Comparison of ENCODE assay signal across 25 cellular contexts in the genomic region with DNA sequence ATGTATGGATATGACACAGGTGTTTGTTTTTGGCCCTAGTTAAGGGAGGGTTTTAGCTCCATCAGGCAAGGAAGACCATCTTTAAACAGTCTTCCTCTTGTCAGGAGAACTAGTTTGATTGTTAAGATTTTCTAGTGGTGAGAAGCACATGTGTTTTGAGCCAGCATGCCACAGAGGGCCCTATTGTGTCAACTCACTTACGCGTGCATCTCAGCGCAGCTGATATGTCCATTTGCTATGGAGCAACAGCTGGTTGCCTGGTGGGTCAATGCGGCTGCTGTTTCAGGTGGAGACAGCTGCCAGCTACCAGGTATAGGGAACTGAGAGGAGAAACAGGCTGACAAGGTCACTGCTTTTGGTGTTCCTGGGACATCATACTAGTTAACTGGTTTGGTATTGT.
"Had no signal": no experiment of that assay in that cellular context is flagged by ENCODE, and none has a peak within 500 bp of the region (broad histone marks: within the 10 kb centered on the region; RNA-seq: fewer than 3 reads in every experiment).

No MANE protein-coding gene starts in this region.

- H3K9me3 Mint-ChIP-seq: endodermal cell; mesothelial cell of epicardium; natural killer cell treated with Interleukin-12 subunit alpha and Interleukin-12 subunit beta and Interleukin-15 and Interleukin-18, amount 100 ng/mL, for 72 hours; stimulated activated naive CD8-positive, alpha-beta T cell treated with anti-CD3 and anti-CD28 coated beads, Interleukin-15, amount 100 ng/mL, for 72 hours had no signal

- H3K79me2 ChIP-seq: parathyroid adenoma had no signal

- H3K4me3 ChIP-seq: coronary artery, heart right ventricle, psoas muscle, right lobe of liver, testis, tibial nerve, upper lobe of right lung, vagina had no signal

- H3K27ac ChIP-seq: coronary artery, heart right ventricle, parathyroid adenoma, psoas muscle, right lobe of liver, testis, tibial nerve, upper lobe of right lung, vagina had no signal

- FAIRE-seq: endothelial cell of umbilical vein had no signal

- H3K27me3 ChIP-seq: heart right ventricle, right lobe of liver, testis, tibial nerve, upper lobe of right lung, vagina had no signal

- DNase-seq: effector CD4-positive, alpha-beta T cell; endodermal cell; erythroblast; foreskin melanocyte; islet precursor cell; mammary epithelial cell; occipital lobe; psoas muscle; retina; right lobe of liver; stimulated activated CD4-positive, alpha-beta T cell treated with anti-CD3 and anti-CD28 coated beads, Interleukin-2, amount 100 ng/mL, for 24 hours; stimulated activated CD4-positive, alpha-beta T cell treated with anti-CD3 and anti-CD28 coated beads, Interleukin-4, amount 100 ng/mL, for 4 hours; stimulated activated naive B cell treated with anti-CD40 and anti-IgM and Interleukin-4, amounts not matched to agents 10 μg/mL and 1 μg/mL and 100 μg/mL, for 72 hours; stimulated activated naive CD8-positive, alpha-beta T cell treated with anti-CD3 and anti-CD28 coated beads, Interleukin-15, amount 100 ng/mL, for 72 hours; testis; upper lobe of right lung had no signal

- H3K36me3 Mint-ChIP-seq: mesothelial cell of epicardium; natural killer cell treated with Interleukin-12 subunit alpha and Interleukin-12 subunit beta and Interleukin-15 and Interleukin-18, amount 100 ng/mL, for 72 hours; stimulated activated naive B cell treated with anti-CD40 and anti-IgM and Interleukin-4, amounts not matched to agents 10 μg/mL and 1 μg/mL and 100 μg/mL, for 72 hours had no signal

- H3K36me3 ChIP-seq: heart right ventricle, right lobe of liver, tibial nerve, upper lobe of right lung, vagina had no signal

- H3K4me1 ChIP-seq: parathyroid adenoma, right lobe of liver, testis, upper lobe of right lung, vagina had no signal

- H2AFZ ChIP-seq: parathyroid adenoma had no signal

- ATAC-seq: left lobe of liver; natural killer cell treated with Interleukin-12 subunit alpha and Interleukin-12 subunit beta and Interleukin-15 and Interleukin-18, amount 100 ng/mL, for 72 hours; right lobe of liver; stimulated activated naive B cell treated with anti-CD40 and anti-IgM and Interleukin-4, amounts not matched to agents 10 μg/mL and 1 μg/mL and 100 μg/mL, for 72 hours; stimulated activated naive CD8-positive, alpha-beta T cell treated with anti-CD3 and anti-CD28 coated beads, Interleukin-15, amount 100 ng/mL, for 72 hours; upper lobe of right lung had no signal

- H3K9me3 ChIP-seq: heart right ventricle, psoas muscle, right lobe of liver, testis, tibial nerve, upper lobe of right lung, vagina had no signal

- H3K27ac Mint-ChIP-seq: endodermal cell; mesothelial cell of epicardium; natural killer cell treated with Interleukin-12 subunit alpha and Interleukin-12 subunit beta and Interleukin-15 and Interleukin-18, amount 100 ng/mL, for 72 hours; stimulated activated naive B cell treated with anti-CD40 and anti-IgM and Interleukin-4, amounts not matched to agents 10 μg/mL and 1 μg/mL and 100 μg/mL, for 72 hours had no signal
